In genomic region chr5:53038196-53038847, GRCh38 we compare ENCODE assay signal across 1 cellular context.
TF ChIP-seq lines count a peak whose summit lies in the region.

No MANE protein-coding gene starts in this region.

TF ChIP-seq in GM23338, 12 proteins besides CTCF, POLR2A, EP300 and RAD21 (continued from another document):
- no peak for TF ChIP-seq ZNF462 (CRISPR knock-in tag; IDR thresholded peaks at IDR 0.05)
- TF ChIP-seq ZNF114 (CRISPR knock-in tag; IDR thresholded peaks at IDR 0.05): no peak
- no peak for TF ChIP-seq POLR2AphosphoS5 (IDR thresholded peaks at IDR 0.05; ENCODE audit: low read depth)
- no peak for TF ChIP-seq REST (IDR thresholded peaks at IDR 0.05; ENCODE audit: unreplicated experiment)
- no peak for TF ChIP-seq JUNB (IDR thresholded peaks at IDR 0.05; ENCODE audit: unreplicated experiment)
- no peak for TF ChIP-seq NANOG (IDR thresholded peaks at IDR 0.05; ENCODE audit: borderline replicate concordance)
- no peak for TF ChIP-seq ZNF331 (CRISPR knock-in tag; IDR thresholded peaks at IDR 0.05; ENCODE audit: low read depth)
- no peak for TF ChIP-seq STAT1 (IDR thresholded peaks at IDR 0.05; ENCODE audit: unreplicated experiment)
